Comparison of ENCODE assay signal across 8 cellular contexts in genomic region chr4:86934147-86934771, GRCh38. TPM values are rescaled to one million over a fixed set of nuclear protein-coding genes. Genes with fewer than 3 reads are reported as not detected.
DNase-seq lines count a peak whose midpoint lies in the region; ATAC-seq and TF ChIP-seq lines count a peak whose summit lies in the region.

No MANE protein-coding gene starts in this region.

- no peak overlapping the region for H3K4ac ChIP-seq in H9 (ENCODE audit: low read depth, low read length)

- no peak overlapping the region for H2BK15ac ChIP-seq in H9 (ENCODE audit: low read depth, low read length)

- H3F3A ChIP-seq in neural cell (ENCODE audit: insufficient read depth, low read length, poor library complexity, severe bottlenecking) = peaks cover 5% of the 10 kb centered on the region

- H3K27me3 ChIP-seq in H9 (ENCODE audit: insufficient read depth, low read length) = no peaks in the 10 kb centered on the region
- no peaks in the 10 kb centered on the region for H3K27me3 ChIP-seq in SJCRH30
- no peaks in the 10 kb centered on the region for H3K27me3 ChIP-seq in endodermal cell (ENCODE audit: control insufficient read depth, insufficient read depth, low read length, poor library complexity, severe bottlenecking)
- H3K27me3 ChIP-seq in neural cell (ENCODE audit: insufficient read depth, low read depth, low read length) = peaks cover 32% of the 10 kb centered on the region

- H3K27ac ChIP-seq in H9 (ENCODE audit: insufficient read length, low read depth, low read length) (no peak overlapping the region), SJCRH30 (peak overlapping the region; percentile 24), endodermal cell (ENCODE audit: low read depth, low read length) (no peak overlapping the region), neural cell (ENCODE audit: low read length) (no peak overlapping the region)

- no peak for ATAC-seq in GM21825 (IDR thresholded peaks at IDR 0.05; ENCODE audit: unreplicated experiment)

- peaks cover 15% of the 10 kb centered on the region for H3K23me2 ChIP-seq in H9 (ENCODE audit: insufficient read length, low read depth, low read length, poor library complexity, severe bottlenecking)

- no peaks in the 10 kb centered on the region for H3K9me2 ChIP-seq in neural cell (ENCODE audit: insufficient read depth, low read length)

- TF ChIP-seq CTCF in H9 (conservative IDR thresholded peaks at IDR 0.05) (no peak), endodermal cell (conservative IDR thresholded peaks at IDR 0.05) (no peak), neural cell (IDR thresholded peaks at IDR 0.05; ENCODE audit: poor library complexity, severe bottlenecking) (no peak)

- H3K4me3 ChIP-seq in SJCRH30 = peak overlapping the region; percentile 96
- peak overlapping the region; percentile 89 for H3K4me3 ChIP-seq in endodermal cell (ENCODE audit: low read length)
- peak overlapping the region; percentile 87 for H3K4me3 ChIP-seq in neural cell (ENCODE audit: low read length)

- H2BK5ac ChIP-seq in H9 (ENCODE audit: insufficient read length, low read length) = no peak overlapping the region

- H3K4me2 ChIP-seq in H9 (ENCODE audit: insufficient read depth, insufficient read length, low read length) (peak overlapping the region; percentile 93), neural cell (ENCODE audit: low read length) (no peak overlapping the region)

- TF ChIP-seq EP300 in neural cell (conservative IDR thresholded peaks at IDR 0.05; ENCODE audit: poor library complexity, severe bottlenecking) = no peak

- no peak for TF ChIP-seq RAD21 in neural cell (conservative IDR thresholded peaks at IDR 0.05)

- H4K5ac ChIP-seq in H9 (ENCODE audit: insufficient read length, low read depth, low read length) = no peak overlapping the region

- H4K20me1 ChIP-seq in H9 (ENCODE audit: control insufficient read depth, insufficient read depth, insufficient read length) (no peaks in the 10 kb centered on the region), neural cell (ENCODE audit: insufficient read depth) (no peaks in the 10 kb centered on the region)

- H3K23ac ChIP-seq in H9 (ENCODE audit: insufficient read length, low read depth, low read length) = no peak overlapping the region

- no peaks in the 10 kb centered on the region for H3K9me3 ChIP-seq in H9 (ENCODE audit: control insufficient read depth, low read depth, low read length)
- H3K9me3 ChIP-seq in SJCRH30 (replicated peaks) = no peaks in the 10 kb centered on the region
- H3K9me3 ChIP-seq in endodermal cell (ENCODE audit: control insufficient read depth, low read length) = no peaks in the 10 kb centered on the region
- no peaks in the 10 kb centered on the region for H3K9me3 ChIP-seq in neural cell (ENCODE audit: low read length)

- no peaks in the 10 kb centered on the region for H3K36me3 ChIP-seq in SJCRH30
- H3K36me3 ChIP-seq in endodermal cell (ENCODE audit: control insufficient read depth, insufficient read depth, low read length) = peaks cover 10% of the 10 kb centered on the region
- no peaks in the 10 kb centered on the region for H3K36me3 ChIP-seq in neural cell (ENCODE audit: insufficient read depth, low read length)

- no peak overlapping the region for H3K14ac ChIP-seq in H9 (ENCODE audit: insufficient read depth, low read length)

- H3K79me2 ChIP-seq in H9 (ENCODE audit: insufficient read depth, low read length) (peaks cover 15% of the 10 kb centered on the region), neural cell (replicated peaks; ENCODE audit: insufficient read depth, low read length) (no peaks in the 10 kb centered on the region)

- H3K4me1 Mint-ChIP-seq in H9 (peaks cover 26 to 32% of the 10 kb centered on the region in 2 experiments), endodermal cell (peaks cover 24% of the 10 kb centered on the region)

- H3K4me1 ChIP-seq in H9 (ENCODE audit: insufficient read depth, low read length) (no peaks in the 10 kb centered on the region), SJCRH30 (no peaks in the 10 kb centered on the region; the same call in 1 of the 2 replicates), endodermal cell (ENCODE audit: control insufficient read depth, insufficient read depth, low read length) (no peaks in the 10 kb centered on the region)

- H3K18ac ChIP-seq in H9 (ENCODE audit: insufficient read length, low read depth, low read length) = no peak overlapping the region

- H2BK20ac ChIP-seq in H9 (ENCODE audit: low read depth, low read length, poor library complexity, severe bottlenecking) = no peak overlapping the region

- no peak overlapping the region for H3T11ph ChIP-seq in H9 (ENCODE audit: low read length)

- H3K27ac Mint-ChIP-seq in H9 (peak overlapping the region; percentile 20 to 94 (median 93); a peak in 6 of 7 replicates), endodermal cell (peak overlapping the region; percentile 90)

- H3K9me3 Mint-ChIP-seq in H9 = no peaks in the 10 kb centered on the region
- H3K9me3 Mint-ChIP-seq in endodermal cell = no peaks in the 10 kb centered on the region

- peak overlapping the region; percentile 1 for H2AFZ ChIP-seq in H9 (ENCODE audit: low read length)
- no peak overlapping the region for H2AFZ ChIP-seq in neural cell (ENCODE audit: low read depth, low read length)

- DNase-seq in H9 = no peak
- DNase-seq in SJCRH30 = peak in 1 of 2 experiments; percentile 22
- DNase-seq in endodermal cell = peak; percentile 65
- DNase-seq in D341Med (ENCODE audit: low spot score) = no peak
- DNase-seq in NCI-H1105 (lab: John Stamatoyannopoulos, UW) = no peak
- DNase-seq in HuH-7.5 (ENCODE audit: low spot score) = no peak

- H4K91ac ChIP-seq in H9 (ENCODE audit: insufficient read length, low read depth, low read length) = no peak overlapping the region

- H4K8ac ChIP-seq in H9 (replicated peaks; ENCODE audit: insufficient read length, low read depth, low read length) = no peak overlapping the region

- H2BK120ac ChIP-seq in H9 (ENCODE audit: low read depth, low read length, poor library complexity, severe bottlenecking) = no peak overlapping the region

- H3K9ac ChIP-seq in H9 (ENCODE audit: extremely low read depth, insufficient read length, low read length) = peak overlapping the region; percentile 62
- H3K9ac ChIP-seq in endodermal cell (ENCODE audit: extremely low read depth, low read length, poor library complexity, severe bottlenecking) = peak overlapping the region; percentile 57
- H3K9ac ChIP-seq in neural cell (ENCODE audit: low read length) = peak overlapping the region; percentile 22

- H3K27me3 Mint-ChIP-seq in H9 (ENCODE audit: low read depth) (no peaks in the 10 kb centered on the region), endodermal cell (ENCODE audit: insufficient read depth) (no peaks in the 10 kb centered on the region)

- no peak overlapping the region for H3K56ac ChIP-seq in H9 (ENCODE audit: insufficient read length, low read depth, low read length)

- H2AK5ac ChIP-seq in H9 (ENCODE audit: insufficient read length, low read length) = no peak overlapping the region

- H3K36me3 Mint-ChIP-seq in H9 (ENCODE audit: insufficient read depth in 1 of 3, low read depth in 3 of 3) = peaks cover 0 to 2% (median 0%) of the 10 kb centered on the region in 3 experiments; a peak in 2 of 7 replicates
- H3K36me3 Mint-ChIP-seq in endodermal cell (ENCODE audit: low read depth) = peaks cover 15% of the 10 kb centered on the region

- no CpG with 5 or more reads among the region's 15 CpGs for WGBS in H9 (ENCODE audit: extremely low coverage, insufficient read length, low lambda C conversion rate)
- 13 to 30% methylated on average over 7 to 15 of the region's 15 CpGs for WGBS in endodermal cell (ENCODE audit: insufficient coverage in 1 of 2, insufficient read length in 1 of 2), 2 experiments

- no peak overlapping the region for H2BK12ac ChIP-seq in H9 (ENCODE audit: insufficient read length, low read depth, low read length)

- no peaks in the 10 kb centered on the region for H3K79me1 ChIP-seq in H9 (ENCODE audit: insufficient read depth, low read depth, low read length, poor library complexity, severe bottlenecking)

- peak overlapping the region; percentile 79 to 85 for H3K4me3 Mint-ChIP-seq in H9
- H3K4me3 Mint-ChIP-seq in endodermal cell = peak overlapping the region; percentile 79

TF ChIP-seq in neural cell, 6 proteins besides CTCF, POLR2A, EP300 and RAD21 (continues in another document):
- TF ChIP-seq SMC3 (conservative IDR thresholded peaks at IDR 0.05; ENCODE audit: poor library complexity) (no peak), TAF1 (IDR thresholded peaks at IDR 0.05; ENCODE audit: low read depth) (no peak), REST (IDR thresholded peaks at IDR 0.05; ENCODE audit: borderline replicate concordance) (no peak)

RNA-seq across cellular contexts. Expression of gene AFF1, which starts 0.6 kb away (rescaled TPM):
- 68.9 and 74.5 TPM in 2 replicates for total RNA-seq in H9 (2021)
- total RNA-seq in SJCRH30 (2014; rRNA removed; shearing (Covaris generic)) = 15.3 and 16.1 TPM in 2 replicates
- total RNA-seq in endodermal cell = 100 to 1,000 TPM; 134 to 171 TPM
- 30.2 TPM for polyA plus RNA-seq in endodermal cell (2013, experiment 1 of 2)
- 31.3 TPM for polyA plus RNA-seq in endodermal cell (2013, experiment 2 of 2)
- polyA plus RNA-seq in neural cell = 0.63 and 0.94 TPM in 2 replicates
- polyA minus RNA-seq in neural cell = 3.8 and 3.9 TPM in 2 replicates

RNA-seq across cellular contexts. Expression of gene C4orf36, which starts 42.0 kb away (rescaled TPM):
- 1.8 and 2.2 TPM in 2 replicates for total RNA-seq in H9 (2021)
- 0.75 TPM in 1 of 2 replicates, not detected in the other for total RNA-seq in SJCRH30 (2014; rRNA removed; shearing (Covaris generic))
- total RNA-seq in endodermal cell = 1 to 10 TPM; 2.2 to 3.7 TPM
- 2.2 TPM for polyA plus RNA-seq in endodermal cell (2013, experiment 1 of 2)
- 2.2 TPM for polyA plus RNA-seq in endodermal cell (2013, experiment 2 of 2)
- 1.5 and 2.0 TPM in 2 replicates for polyA plus RNA-seq in neural cell
- 1.2 and 3.2 TPM in 2 replicates for polyA minus RNA-seq in neural cell
